ENCODE assay signal across 8 cellular contexts in genomic region chr7:74206589-74207120, GRCh38. TPM values are rescaled to one million over a fixed set of nuclear protein-coding genes. Genes with fewer than 3 reads are reported as not detected.
DNase-seq lines count a peak whose midpoint lies in the region; ATAC-seq and TF ChIP-seq lines count a peak whose summit lies in the region.

No MANE protein-coding gene starts in this region.

- H3K36me3 ChIP-seq in SJCRH30 = no peaks in the 10 kb centered on the region

- H3K27ac ChIP-seq in SJCRH30 = no peak overlapping the region

- H3K4me1 ChIP-seq in SJCRH30 = peaks cover 9% of the 10 kb centered on the region; the same call in 1 of the 2 replicates

- peak; percentile 46 for DNase-seq in GM04504 (ENCODE audit: low read depth)
- peak; percentile 74 for DNase-seq in KG1 (lab: John Stamatoyannopoulos, UW)
- peak; percentile 74 to 89 for DNase-seq in SJCRH30
- DNase-seq in activated effector memory CD4-positive, alpha-beta T cell treated with anti-CD3 and anti-CD28 coated beads, Interleukin-2, amount 50 U/mL, for 16 hours = peak; percentile 93
- peak; percentile 60 to 88 for DNase-seq in foreskin fibroblast
- DNase-seq in nucleus accumbens (lab: John Stamatoyannopoulos, UW) = peak in 52 of 56 donors; percentile 23 to 91 (median 69)
- peak; percentile 45 for DNase-seq in stromal cell of bone marrow (ENCODE audit: low read depth)

- no peaks in the 10 kb centered on the region for H3K9me3 ChIP-seq in SJCRH30 (replicated peaks)

- H3K4me3 ChIP-seq in SJCRH30 (no peak overlapping the region), foreskin fibroblast (ENCODE audit: low read depth in 1 of 2, low read length in 2 of 2) (peak overlapping the region in 1 of 2 donors; percentile 44)

- TF ChIP-seq CTCF in foreskin fibroblast (IDR thresholded peaks at IDR 0.05; ENCODE audit: low read depth, low read length) = peak; percentile 94

- H3K27me3 ChIP-seq in SJCRH30 = no peaks in the 10 kb centered on the region

- no peak for ATAC-seq in HG03095 (IDR thresholded peaks at IDR 0.05; ENCODE audit: unreplicated experiment)

RNA-seq across cellular contexts. Expression of gene LAT2, which starts 3.2 kb away (rescaled TPM):
- total RNA-seq in SJCRH30 (2014; rRNA removed; shearing (Covaris generic)) = 0.61 and 0.99 TPM in 2 replicates

RNA-seq across cellular contexts. Expression of gene EIF4H, which starts 32.5 kb away (rescaled TPM):
- 453 and 475 TPM in 2 replicates for total RNA-seq in SJCRH30 (2014; rRNA removed; shearing (Covaris generic))

RNA-seq across cellular contexts. Expression of gene RFC2, which starts 47.5 kb away (rescaled TPM):
- 111 and 112 TPM in 2 replicates for total RNA-seq in SJCRH30 (2014; rRNA removed; shearing (Covaris generic))
